Comparison of ENCODE assay signal across 8 cellular contexts in the genomic region with DNA sequence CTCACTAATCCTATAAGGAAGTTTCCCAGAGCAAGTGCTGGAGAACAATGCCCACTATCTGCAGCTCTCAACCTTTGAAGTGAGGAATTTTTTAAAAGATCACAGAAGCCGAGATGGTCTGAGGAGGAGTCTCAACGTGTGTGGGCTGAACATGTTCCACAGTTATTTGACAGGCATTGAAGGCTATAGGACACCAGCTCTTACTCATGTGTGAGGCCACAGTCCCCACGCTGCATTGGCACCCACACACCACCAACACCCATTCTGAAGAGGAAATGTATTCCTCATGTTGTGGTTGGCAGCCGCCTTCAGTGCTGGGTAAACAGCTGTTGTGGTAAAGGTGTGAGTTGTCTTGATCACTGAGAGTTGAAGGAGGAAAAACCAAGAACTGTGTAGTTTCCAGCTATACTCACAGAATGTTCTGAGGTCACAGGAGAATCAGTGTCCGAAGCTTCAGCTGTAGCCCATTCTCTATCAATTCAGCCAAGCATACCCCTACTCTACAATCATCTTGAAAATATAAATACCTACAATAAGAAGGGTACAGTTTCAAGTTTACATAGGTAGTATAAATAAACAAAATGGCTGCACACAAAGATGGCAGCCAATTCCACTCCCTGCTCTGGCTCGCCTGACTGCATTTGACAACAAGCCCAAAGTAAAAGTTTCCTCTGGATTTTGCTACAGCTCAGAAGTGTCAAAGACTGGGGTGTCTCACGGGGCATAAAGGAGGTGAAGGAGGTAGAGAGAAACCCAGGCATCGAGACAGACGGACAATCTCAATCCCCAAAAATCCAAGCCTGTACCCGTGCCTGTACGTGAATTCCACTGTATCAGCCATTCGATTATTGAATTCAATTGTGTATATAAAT. TPM values are rescaled to one million over a fixed set of nuclear protein-coding genes. Genes with fewer than 3 reads are reported as not detected.
A peak's percentile ranks its signal among the peaks of the same experiment; 100 is the strongest.
DNase-seq lines count a peak whose midpoint lies in the region; ATAC-seq and TF ChIP-seq lines count a peak whose summit lies in the region.

No MANE protein-coding gene starts in this region.

- H3K36me3 ChIP-seq in colonic mucosa = no peaks in the 10 kb centered on the region

- TF ChIP-seq CTCF in epithelial cell of esophagus (IDR thresholded peaks at IDR 0.05; ENCODE audit: insufficient read depth, low read depth, low read length, missing control alignments) (no peak), colonic mucosa (IDR thresholded peaks at IDR 0.05) (no peak)

- intact Hi-C loops in colonic mucosa (cut with DNase I) = no loop called here

- H3K4me3 ChIP-seq in epithelial cell of esophagus (ENCODE audit: low read length) (no peak overlapping the region), colonic mucosa (no peak overlapping the region)

- H3K9ac ChIP-seq in colonic mucosa (ENCODE audit: low read depth in 2 of 2, low read length in 2 of 2) = no peak overlapping the region

- H3K27me3 ChIP-seq in colonic mucosa = no peaks in the 10 kb centered on the region

- peak; percentile 66 to 72 for DNase-seq in activated CD4-positive, alpha-beta T cell treated with anti-CD3 and anti-CD28 coated beads for 24 hours (ENCODE audit: low read depth in 2 of 2)
- peak; percentile 49 for DNase-seq in epithelial cell of esophagus (ENCODE audit: low read depth)
- DNase-seq in stimulated activated CD8-positive, alpha-beta memory T cell treated with anti-CD3 and anti-CD28 coated beads, Interleukin-15, amount 100 ng/mL, for 4 hours (ENCODE audit: low read depth in 2 of 2) = peak; percentile 72 to 90
- no peak for DNase-seq in foreskin melanocyte
- no peak for DNase-seq in NCI-H2227 (lab: John Stamatoyannopoulos, UW; ENCODE audit: unreplicated experiment)
- DNase-seq in colonic mucosa = no peak

- ATAC-seq in GM18861 (IDR thresholded peaks at IDR 0.05; ENCODE audit: unreplicated experiment) (peak; percentile 87), HG02981 (IDR thresholded peaks at IDR 0.05; ENCODE audit: unreplicated experiment) (peak; percentile 85)

- no peak overlapping the region for H3K27ac ChIP-seq in colonic mucosa

- H3K9me3 ChIP-seq in colonic mucosa = no peaks in the 10 kb centered on the region

- no peaks in the 10 kb centered on the region for H3K4me1 ChIP-seq in colonic mucosa

RNA-seq across cellular contexts. Expression of a gene that starts 12.1 kb away (rescaled TPM):
- 1 to 10 TPM; 1.0 to 1.1 TPM for total RNA-seq in colonic mucosa

Comparison
In these comparisons a context has a peak if more than half of its experiments do, and no peak if none do; other contexts are left out.
1. DNase-seq: peak in activated CD4-positive, alpha-beta T cell treated with anti-CD3 and anti-CD28 coated beads for 24 hours (2 of 2), epithelial cell of esophagus (single experiment) and stimulated activated CD8-positive, alpha-beta memory T cell treated with anti-CD3 and anti-CD28 coated beads, Interleukin-15, amount 100 ng/mL, for 4 hours (2 of 2); none in foreskin melanocyte (single experiment), NCI-H2227 (single experiment) and colonic mucosa (single experiment).